In the genomic region with DNA sequence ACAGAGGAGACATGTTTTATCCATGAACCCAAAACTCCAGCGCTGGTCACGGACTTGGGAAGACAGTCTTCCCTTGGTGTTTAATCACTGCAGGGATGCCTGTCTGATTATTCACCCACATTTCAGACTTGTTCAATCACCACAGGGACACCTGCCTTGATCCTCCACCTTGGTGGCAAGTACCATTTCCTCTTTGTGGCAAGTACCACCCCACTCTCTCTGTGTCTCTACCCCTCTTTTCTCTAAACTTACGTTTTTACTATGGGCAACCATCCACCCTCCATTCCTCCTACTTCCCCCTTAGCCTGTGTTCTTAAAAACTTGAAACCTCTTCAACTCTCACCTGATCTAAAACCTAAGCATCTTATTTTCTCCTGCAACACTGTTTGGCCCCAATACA, we compare ENCODE assay signal across 16 cellular contexts. TPM values are rescaled to one million over a fixed set of nuclear protein-coding genes. Genes with fewer than 3 reads are reported as not detected.
DNase-seq lines count a peak whose midpoint lies in the region; ATAC-seq and TF ChIP-seq lines count a peak whose summit lies in the region.
"Had no signal": no experiment of that assay in that cellular context is flagged by ENCODE, and none has a peak within 500 bp of the region (broad histone marks: within the 10 kb centered on the region; RNA-seq: fewer than 3 reads in every experiment).

No MANE protein-coding gene starts in this region.

- H3K36me3 Mint-ChIP-seq in activated T-cell treated with anti-CD3 and anti-CD28 coated beads, Interleukin-2, amount 50 U/mL, for 72 hours (ENCODE audit: insufficient read depth in 2 of 2), result peaks cover 25 to 55% of the 10 kb centered on the region in 2 donors
- H3K36me3 Mint-ChIP-seq in activated naive CD8-positive, alpha-beta T cell treated with anti-CD3 and anti-CD28 coated beads, Interleukin-2, amount 10 ng/mL, durations not matched to agents 7 days and 5 days, result peaks cover 34% of the 10 kb centered on the region
- H3K36me3 Mint-ChIP-seq in naive thymus-derived CD4-positive, alpha-beta T cell, result peaks cover 16 to 38% (median 30%) of the 10 kb centered on the region in 5 donors

- no peak overlapping the region for H3K4me3 Mint-ChIP-seq in activated T-cell treated with anti-CD3 and anti-CD28 coated beads, Interleukin-2, amount 50 U/mL, for 72 hours
- H3K4me3 Mint-ChIP-seq in activated naive CD8-positive, alpha-beta T cell treated with anti-CD3 and anti-CD28 coated beads, Interleukin-2, amount 10 ng/mL, durations not matched to agents 7 days and 5 days, result no peak overlapping the region
- H3K4me3 Mint-ChIP-seq in naive thymus-derived CD4-positive, alpha-beta T cell, result peak overlapping the region in 2 of 10 donors; percentile 43 to 47

- no peaks in the 10 kb centered on the region for H3K27me3 ChIP-seq in naive thymus-derived CD4-positive, alpha-beta T cell (ENCODE audit: control insufficient read depth in 2 of 2, insufficient read depth in 2 of 2, low read length in 2 of 2)
- H3K27me3 ChIP-seq in upper lobe of right lung, result no peaks in the 10 kb centered on the region

- H3K27ac ChIP-seq in naive thymus-derived CD4-positive, alpha-beta T cell (ENCODE audit: low read depth, low read length), result no peak overlapping the region
- no peak overlapping the region for H3K27ac ChIP-seq in upper lobe of right lung

- POLR2A ChIA-PET in activated naive CD8-positive, alpha-beta T cell treated with anti-CD3 and anti-CD28 coated beads, Interleukin-2, amount 10 ng/mL, durations not matched to agents 7 days and 5 days (lab: Charles Lee), result no interaction called here
- POLR2A ChIA-PET in naive thymus-derived CD4-positive, alpha-beta T cell (lab: Charles Lee), result no interaction called here

- no peak overlapping the region for H3K4me3 ChIP-seq in naive thymus-derived CD4-positive, alpha-beta T cell (ENCODE audit: low read length)
- H3K4me3 ChIP-seq in upper lobe of right lung, result no peak overlapping the region

- peaks cover 0 to 31% (median 3%) of the 10 kb centered on the region in 3 experiments for H3K9me3 ChIP-seq in naive thymus-derived CD4-positive, alpha-beta T cell (ENCODE audit: control insufficient read depth in 2 of 3, low read length in 3 of 3)
- H3K9me3 ChIP-seq in upper lobe of right lung, result no peaks in the 10 kb centered on the region
- H3K9me3 ChIP-seq: Caco-2 had no signal

- peak overlapping the region; percentile 3 for H3K27ac Mint-ChIP-seq in activated T-cell treated with anti-CD3 and anti-CD28 coated beads, Interleukin-2, amount 50 U/mL, for 72 hours
- H3K27ac Mint-ChIP-seq in activated naive CD8-positive, alpha-beta T cell treated with anti-CD3 and anti-CD28 coated beads, Interleukin-2, amount 10 ng/mL, durations not matched to agents 7 days and 5 days, result peak overlapping the region; percentile 57
- H3K27ac Mint-ChIP-seq in naive thymus-derived CD4-positive, alpha-beta T cell, result peak overlapping the region in 5 of 9 donors; percentile 4 to 64 (median 38)

- CTCF ChIA-PET in naive thymus-derived CD4-positive, alpha-beta T cell (lab: Charles Lee), result no interaction called here

- DNase-seq in activated T-cell treated with anti-CD3 and anti-CD28 coated beads, Interleukin-2, amount 50 U/mL, for 72 hours, result no peak
- DNase-seq in activated T-cell treated with anti-CD3 and anti-CD28 coated beads, Interleukin-2, amount 50 U/mL, for 48 hours, result no peak
- DNase-seq in activated naive CD8-positive, alpha-beta T cell treated with anti-CD3 and anti-CD28 coated beads, Interleukin-2, amount 10 ng/mL, durations not matched to agents 7 days and 5 days, result no peak
- DNase-seq in naive thymus-derived CD4-positive, alpha-beta T cell, result no peak
- DNase-seq in posterior vena cava (ENCODE audit: low spot score), result no peak
- DNase-seq in HuH-7 (ENCODE audit: low spot score), result no peak
- no peak for DNase-seq in upper lobe of right lung
- no peak for DNase-seq in globus pallidus (ENCODE audit: low spot score)
- DNase-seq: C1 segment of cervical spinal cord, Caco-2, MM.1S, NCI-H1105 treated with DMSO at 0.1 percent for 48 hours, NCI-H187 treated with DMSO at 0.1 percent for 48 hours, NCI-H2171, NCI-H82, SHP77 had no signal

- peaks cover 7 to 12% of the 10 kb centered on the region in 2 donors for H3K9me3 Mint-ChIP-seq in activated T-cell treated with anti-CD3 and anti-CD28 coated beads, Interleukin-2, amount 50 U/mL, for 72 hours
- H3K9me3 Mint-ChIP-seq in activated naive CD8-positive, alpha-beta T cell treated with anti-CD3 and anti-CD28 coated beads, Interleukin-2, amount 10 ng/mL, durations not matched to agents 7 days and 5 days, result peaks cover 26% of the 10 kb centered on the region
- peaks cover 0 to 58% (median 26%) of the 10 kb centered on the region in 11 donors for H3K9me3 Mint-ChIP-seq in naive thymus-derived CD4-positive, alpha-beta T cell

- TF ChIP-seq CTCF in upper lobe of right lung (IDR thresholded peaks at IDR 0.05), result no peak

- H3K4me1 ChIP-seq in naive thymus-derived CD4-positive, alpha-beta T cell (ENCODE audit: control insufficient read depth in 2 of 2, insufficient read depth in 2 of 2, low read length in 2 of 2), result no peaks in the 10 kb centered on the region
- no peaks in the 10 kb centered on the region for H3K4me1 ChIP-seq in upper lobe of right lung
- H3K4me1 ChIP-seq: Caco-2 had no signal

- H3K27me3 Mint-ChIP-seq in activated T-cell treated with anti-CD3 and anti-CD28 coated beads, Interleukin-2, amount 50 U/mL, for 72 hours (ENCODE audit: low read depth), result no peaks in the 10 kb centered on the region
- no peaks in the 10 kb centered on the region for H3K27me3 Mint-ChIP-seq in activated naive CD8-positive, alpha-beta T cell treated with anti-CD3 and anti-CD28 coated beads, Interleukin-2, amount 10 ng/mL, durations not matched to agents 7 days and 5 days
- no peaks in the 10 kb centered on the region for H3K27me3 Mint-ChIP-seq in naive thymus-derived CD4-positive, alpha-beta T cell

- ATAC-seq in activated T-cell treated with anti-CD3 and anti-CD28 coated beads, Interleukin-2, amount 50 U/mL, for 72 hours (replicated peaks in 1 of 2), result no peak
- ATAC-seq in activated naive CD8-positive, alpha-beta T cell treated with anti-CD3 and anti-CD28 coated beads, Interleukin-2, amount 10 ng/mL, durations not matched to agents 7 days and 5 days (ENCODE audit: low read depth), result no peak
- ATAC-seq in naive thymus-derived CD4-positive, alpha-beta T cell, result no peak
- no peak for ATAC-seq in upper lobe of right lung

- H3K36me3 ChIP-seq in naive thymus-derived CD4-positive, alpha-beta T cell (ENCODE audit: control insufficient read depth in 2 of 3, insufficient read depth in 3 of 3, low read length in 3 of 3), result peaks cover 1 to 97% (median 5%) of the 10 kb centered on the region in 3 experiments
- peaks cover 57% of the 10 kb centered on the region for H3K36me3 ChIP-seq in upper lobe of right lung

- peaks cover 12% of the 10 kb centered on the region for H3K4me1 Mint-ChIP-seq in activated T-cell treated with anti-CD3 and anti-CD28 coated beads, Interleukin-2, amount 50 U/mL, for 72 hours (ENCODE audit: low read depth)
- peaks cover 14% of the 10 kb centered on the region for H3K4me1 Mint-ChIP-seq in activated naive CD8-positive, alpha-beta T cell treated with anti-CD3 and anti-CD28 coated beads, Interleukin-2, amount 10 ng/mL, durations not matched to agents 7 days and 5 days
- H3K4me1 Mint-ChIP-seq in naive thymus-derived CD4-positive, alpha-beta T cell, result peaks cover 0 to 30% (median 11%) of the 10 kb centered on the region in 7 donors

- intact Hi-C loops in naive thymus-derived CD4-positive, alpha-beta T cell (cut with micrococcal nuclease), result no loop called here
- intact Hi-C loops in posterior vena cava (cut with DNase I), result no loop called here
- intact Hi-C loops in upper lobe of right lung (cut with DNase I), result no loop called here

RNA-seq across cellular contexts. Expression of a gene that starts 16.8 kb away (rescaled TPM):
- 10 to 100 TPM; 47.4 to 52.8 TPM for total RNA-seq in activated T-cell treated with anti-CD3 and anti-CD28 coated beads, Interleukin-2, amount 50 U/mL, for 72 hours
- 10 to 100 TPM; 81.0 to 92.4 TPM for total RNA-seq in activated naive CD8-positive, alpha-beta T cell treated with anti-CD3 and anti-CD28 coated beads, Interleukin-2, amount 10 ng/mL, durations not matched to agents 7 days and 5 days
- 100 to 1,000 TPM in 2 of 5 experiments, 10 to 100 TPM in 3; 49.7 to 113 (median 70.5) TPM for total RNA-seq in naive thymus-derived CD4-positive, alpha-beta T cell
- polyA plus RNA-seq in naive thymus-derived CD4-positive, alpha-beta T cell, result 10 to 100 TPM; 17.2 to 21.8 TPM
- total RNA-seq in posterior vena cava, result 10 to 100 TPM; 40.2 to 44.6 TPM
- total RNA-seq in upper lobe of right lung, result 43.7 TPM

RNA-seq across cellular contexts. Expression of a gene that starts 51.3 kb away (rescaled TPM):
- total RNA-seq in activated T-cell treated with anti-CD3 and anti-CD28 coated beads, Interleukin-2, amount 50 U/mL, for 72 hours, result 10 to 100 TPM; 25.7 to 26.0 TPM
- 10 to 100 TPM; 40.2 to 40.5 TPM for total RNA-seq in activated naive CD8-positive, alpha-beta T cell treated with anti-CD3 and anti-CD28 coated beads, Interleukin-2, amount 10 ng/mL, durations not matched to agents 7 days and 5 days
- total RNA-seq in naive thymus-derived CD4-positive, alpha-beta T cell, result 10 to 100 TPM; 11.7 to 43.3 (median 28.3) TPM
- 10 to 100 TPM; 12.3 to 20.7 TPM for polyA plus RNA-seq in naive thymus-derived CD4-positive, alpha-beta T cell
- total RNA-seq in posterior vena cava, result 10 to 100 TPM; 11.3 to 16.0 TPM
- total RNA-seq in upper lobe of right lung, result 18.5 TPM

Comparison
In these comparisons a context has a peak if more than half of its experiments do, and no peak if none do; other contexts are left out.
1. H3K27ac Mint-ChIP-seq: peak in every context shown above with its lines; median percentile 57 in activated naive CD8-positive, alpha-beta T cell treated with anti-CD3 and anti-CD28 coated beads, Interleukin-2, amount 10 ng/mL, durations not matched to agents 7 days and 5 days; 38 in naive thymus-derived CD4-positive, alpha-beta T cell; 3 in activated T-cell treated with anti-CD3 and anti-CD28 coated beads, Interleukin-2, amount 50 U/mL, for 72 hours.